ENCODE assay signal across 22 cellular contexts in the genomic region with DNA sequence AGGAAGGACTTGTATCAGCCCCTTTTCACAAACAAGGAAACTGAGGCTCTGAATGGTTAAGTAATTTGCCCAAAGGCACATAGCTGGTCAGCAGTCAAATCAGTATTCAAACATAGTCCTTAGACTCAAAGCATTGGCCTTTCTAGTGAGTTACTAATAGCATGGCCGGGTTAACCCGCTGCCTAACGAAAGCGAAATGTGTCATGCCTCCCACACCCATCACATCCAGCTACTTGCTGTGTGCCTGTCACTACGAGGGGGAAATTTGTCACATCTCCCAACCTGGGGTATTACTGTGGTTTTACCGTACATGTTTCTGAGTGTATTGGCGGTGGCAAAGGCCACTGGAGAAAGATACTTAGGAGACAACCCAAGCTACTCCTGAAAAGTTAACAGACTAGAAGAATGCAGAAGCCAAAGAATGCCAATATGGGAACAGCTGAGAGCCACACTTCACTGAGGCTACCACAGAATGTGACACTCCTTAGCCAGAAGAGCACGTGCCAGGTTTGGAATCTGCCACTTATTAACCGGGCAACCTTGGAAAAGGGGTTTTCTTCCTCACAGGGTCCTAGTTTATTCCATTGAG.
"Had no signal": no experiment of that assay in that cellular context is flagged by ENCODE, and none has a peak within 500 bp of the region (broad histone marks: within the 10 kb centered on the region; RNA-seq: fewer than 3 reads in every experiment).

No MANE protein-coding gene starts in this region.

- H3K27ac ChIP-seq: adrenal gland, SJCRH30, SK-N-MC had no signal

- H3K9me3 ChIP-seq: adrenal gland, MG63, SJCRH30 had no signal

- DNase-seq: activated CD4-positive, alpha-beta T cell treated with anti-CD3 and anti-CD28 coated beads, Interleukin-2, amount 10 ng/mL, durations not matched to agents 24 days and 14 days; activated CD4-positive, alpha-beta T cell treated with anti-CD3 and anti-CD28 coated beads, Interleukin-2, amount 50 U/mL, for 4 hours; activated CD8-positive, alpha-beta T cell treated with anti-CD3 and anti-CD28 coated beads for 36 hours; activated gamma-delta T cell treated with Interleukin-2 at 50 U/mL for 16 hours; activated naive CD4-positive, alpha-beta T cell treated with anti-CD3 and anti-CD28 coated beads for 36 hours; activated T-cell treated with anti-CD3 and anti-CD28 coated beads, Interleukin-2, amount 50 U/mL, for 1 hour; adrenal gland; central memory CD4-positive, alpha-beta T cell; Kasumi-1; KG1; MG63; NCI-H1048; NCI-H1105 treated with DMSO at 0.1 percent for 48 hours; NCI-H1436; NCI-H1694; NCI-H345; NCI-H526; SHP77; SJCRH30 had no signal

- H3K36me3 ChIP-seq: adrenal gland, MG63, SJCRH30 had no signal

- ATAC-seq: activated CD8-positive, alpha-beta T cell treated with anti-CD3 and anti-CD28 coated beads for 36 hours; activated naive CD4-positive, alpha-beta T cell treated with anti-CD3 and anti-CD28 coated beads, Interleukin-2, amount 50 U/mL, for 72 hours; Panc1 had no signal

- H3K4me1 ChIP-seq: adrenal gland, SJCRH30 had no signal

- H3K27me3 ChIP-seq: adrenal gland, MG63, SJCRH30 had no signal

- H3K4me3 ChIP-seq: adrenal gland, MG63, SJCRH30, SK-N-MC had no signal
